In genomic region chr19:90678-91077, GRCh38 we compare ENCODE assay signal across 14 cellular contexts. TPM values are rescaled to one million over a fixed set of nuclear protein-coding genes. Genes with fewer than 3 reads are reported as not detected.
"Had no signal": no experiment of that assay in that cellular context is flagged by ENCODE, and none has a peak within 500 bp of the region (broad histone marks: within the 10 kb centered on the region; RNA-seq: fewer than 3 reads in every experiment).

No MANE protein-coding gene starts in this region.

RNA-seq across cellular contexts. Expression of gene OR4F17, which starts 16.2 kb away (rescaled TPM):
- total RNA-seq: activated CD8-positive, alpha-beta T cell treated with anti-CD3 and anti-CD28 coated beads for 36 hours; activated naive CD4-positive, alpha-beta T cell treated with anti-CD3 and anti-CD28 coated beads for 36 hours; activated naive CD4-positive, alpha-beta T cell treated with anti-CD3 and anti-CD28 coated beads, Interleukin-2, amount 50 U/mL, for 72 hours; activated T-helper 1 cell treated with anti-CD3 and anti-CD28 coated beads, Interleukin-12 subunit alpha, Interleukin-12 subunit beta, Interleukin-2, Interleukin-4 antibody, amounts not matched to agents 30 ng/mL and 10 ng/mL and 1 ng/mL, durations not matched to agents 14 hours and 24 hours and 36 hours; adrenal gland; astrocyte; body of pancreas; breast epithelium; cardiac septum; LHCN-M2; NCI-H460; RPMI7951; T-helper 1 cell treated with Interleukin-12 subunit alpha and Interleukin-12 subunit beta and Interleukin-4 antibody, amounts not matched to agents 30 ng/mL and 1 ng/mL, for 36 hours; T-helper 2 cell treated with Interferon-gamma antibody and Interleukin-4, amounts not matched to agents 100 ng/mL and 5 ng/mL, for 36 hours had no signal
- polyA plus RNA-seq: adrenal gland had no signal
